ENCODE assay signal across 10 cellular contexts in genomic region chr4:114378306-114378903, GRCh38.
DNase-seq lines count a peak whose midpoint lies in the region; ATAC-seq and TF ChIP-seq lines count a peak whose summit lies in the region.
"Had no signal": no experiment of that assay in that cellular context is flagged by ENCODE, and none has a peak within 500 bp of the region (broad histone marks: within the 10 kb centered on the region; RNA-seq: fewer than 3 reads in every experiment).

No MANE protein-coding gene starts in this region.

- ATAC-seq in GM21529 (IDR thresholded peaks at IDR 0.05; ENCODE audit: unreplicated experiment) (no peak), GM21528 (IDR thresholded peaks at IDR 0.05; ENCODE audit: low FRiP score, unreplicated experiment) (no peak)
- ATAC-seq: gastrocnemius medialis had no signal

- no peak overlapping the region for H3K4me3 ChIP-seq in SK-N-SH (ENCODE audit: low read depth in 2 of 2, low read length in 1 of 2)
- H3K4me3 ChIP-seq: gastrocnemius medialis had no signal

- no peaks in the 10 kb centered on the region for H3K9me2 ChIP-seq in SK-N-SH

- H3F3A ChIP-seq in SK-N-SH (replicated peaks; ENCODE audit: insufficient read depth) = peaks cover 18% of the 10 kb centered on the region

- H3K79me2 ChIP-seq in SK-N-SH (ENCODE audit: insufficient read depth) = no peaks in the 10 kb centered on the region

- TF ChIP-seq CTCF in 22Rv1 (IDR thresholded peaks at IDR 0.05) (peak; percentile 80), GM10248 (IDR thresholded peaks at IDR 0.05; ENCODE audit: control extremely low read depth, extremely low read depth, low read depth, missing control alignments) (peak; percentile 18), SK-N-SH (IDR thresholded peaks at IDR 0.05) (peak; percentile 88)

- POLR2A ChIA-PET in GM10248 (lab: Yijun Ruan, JAX) (no interaction called here), SK-N-SH (lab: Yijun Ruan, JAX) (no interaction called here)

- H3K27ac ChIP-seq in 22Rv1 = no peak overlapping the region
- H3K27ac ChIP-seq in SK-N-SH (ENCODE audit: low read depth in 2 of 2, low read length in 1 of 2) = peak overlapping the region in 1 of 2 experiments; percentile 42; a peak in 1 of 4 replicates
- H3K27ac ChIP-seq: gastrocnemius medialis had no signal

- CTCF ChIA-PET in GM10248 (lab: Yijun Ruan, JAX) = interaction anchor here (0.9 to 2.2 kb wide), 3 partner anchors 10 to 984 kb away, joined by 4 to 7 read pairs (median 4); no protein-coding TSS in a partner anchor
- CTCF ChIA-PET in SK-N-SH (lab: Yijun Ruan, JAX) = interaction anchor here (0.7 to 2.2 kb wide), 38 partner anchors 9 to 988 kb away, joined by 3 to 21 read pairs (median 4); partner anchors contain the start of gene ARSJ

- H3K9ac ChIP-seq in SK-N-SH = no peak overlapping the region

- no peaks in the 10 kb centered on the region for H4K20me1 ChIP-seq in SK-N-SH (ENCODE audit: insufficient read depth)

- no peaks in the 10 kb centered on the region for H3K36me3 ChIP-seq in SK-N-SH (replicated peaks in 1 of 2; ENCODE audit: control insufficient read depth in 1 of 2, insufficient read depth in 2 of 2, low read length in 1 of 2)
- H3K36me3 ChIP-seq: gastrocnemius medialis had no signal

- H3K9me3 ChIP-seq in SK-N-SH = no peaks in the 10 kb centered on the region
- H3K9me3 ChIP-seq: gastrocnemius medialis had no signal

- peak overlapping the region; percentile 67; the same call in 1 of the 2 replicates for H2AFZ ChIP-seq in SK-N-SH (ENCODE audit: low read depth)

- no peak overlapping the region for H3K4me2 ChIP-seq in SK-N-SH

- TF ChIP-seq EP300 in SK-N-SH (IDR thresholded peaks at IDR 0.05; ENCODE audit: borderline replicate concordance in 1 of 2, low read depth in 1 of 2, low read length in 1 of 2) = no peak

- peak; percentile 96 for TF ChIP-seq RAD21 in SK-N-SH (IDR thresholded peaks at IDR 0.05; ENCODE audit: low read length)

- WGBS in SK-N-SH (ENCODE audit: low lambda C conversion rate) = 70% methylated on average over 4 of the region's 4 CpGs

- no peaks in the 10 kb centered on the region for H3K27me3 ChIP-seq in SK-N-SH (ENCODE audit: insufficient read depth)
- H3K27me3 ChIP-seq: gastrocnemius medialis had no signal

- DNase-seq in GM10248 (ENCODE audit: extremely low spot score) (no peak), SK-N-SH (peak; percentile 32), fibroblast of the conjunctiva (ENCODE audit: low read depth) (peak; percentile 44), NCI-H1694 (lab: John Stamatoyannopoulos, UW) (no peak), HuH-7 (ENCODE audit: low spot score) (no peak)
- DNase-seq: gastrocnemius medialis, RPMI8226 had no signal

- peaks cover 0 to 15% of the 10 kb centered on the region in 2 experiments; a peak in 3 of 4 replicates for H3K4me1 ChIP-seq in SK-N-SH (ENCODE audit: control insufficient read depth in 1 of 2, insufficient read depth in 2 of 2, low read depth in 1 of 2, low read length in 1 of 2)
- H3K4me1 ChIP-seq: gastrocnemius medialis had no signal

TF ChIP-seq in SK-N-SH, 30 proteins besides CTCF, POLR2A, EP300 and RAD21:
- TF ChIP-seq FOXM1 (IDR thresholded peaks at IDR 0.05; ENCODE audit: low read depth) (no peak), FOSL2 (IDR thresholded peaks at IDR 0.05; ENCODE audit: borderline replicate concordance, low read depth) (peak; percentile 41; the same call in 1 of the 2 replicates), EZH2phosphoT487 (IDR thresholded peaks at IDR 0.05; ENCODE audit: borderline replicate concordance, low read depth) (no peak), REST (IDR thresholded peaks at IDR 0.05; ENCODE audit: low read depth, low read length) (no peak), ELF1 (IDR thresholded peaks at IDR 0.05) (no peak), RCOR1 (IDR thresholded peaks at IDR 0.05; ENCODE audit: low read length) (no peak), SMC3 (IDR thresholded peaks at IDR 0.05; ENCODE audit: low read depth, low read length) (peak; percentile 84), PBX3 (IDR thresholded peaks at IDR 0.05) (0 out of 2 replicates have a peak, but pooled peaks have one; percentile 5), USF2 (IDR thresholded peaks at IDR 0.05; ENCODE audit: borderline replicate concordance, low read depth, low read length) (no peak), JUND (IDR thresholded peaks at IDR 0.05) (no peak), TCF12 (IDR thresholded peaks at IDR 0.05) (no peak), NRF1 (IDR thresholded peaks at IDR 0.05; ENCODE audit: low read depth, low read length) (no peak), POLR2AphosphoS5 (IDR thresholded peaks at IDR 0.05; ENCODE audit: low read depth, low read length) (no peak), GABPA (IDR thresholded peaks at IDR 0.05; ENCODE audit: low read depth) (no peak), RFX5 (IDR thresholded peaks at IDR 0.05; ENCODE audit: low read length) (no peak)

Comparison
In these comparisons a context has a peak if more than half of its experiments do, and no peak if none do; other contexts are left out.
1. CTCF ChIP-seq: peak in every context shown above with its lines; median percentile 88 in SK-N-SH; 80 in 22Rv1; 18 in GM10248.
2. DNase-seq: peak in SK-N-SH (single experiment) and fibroblast of the conjunctiva (single experiment); none in GM10248 (single experiment), NCI-H1694 (single experiment) and HuH-7 (single experiment).